In genomic region chr18:77068321-77068841, GRCh38 we compare ENCODE assay signal across 8 cellular contexts.
DNase-seq lines count a peak whose midpoint lies in the region; ATAC-seq and TF ChIP-seq lines count a peak whose summit lies in the region.

No MANE protein-coding gene starts in this region.

- peaks cover 82% of the 10 kb centered on the region for H3K36me3 Mint-ChIP-seq in activated T-helper 17 cell treated with anti-CD3 and anti-CD28 coated beads, Interleukin-2, amount 50 U/mL, for 72 hours (ENCODE audit: low read depth)

- intact Hi-C loops in right cardiac atrium (cut with DNase I), result loop anchor here in 1 of 4 donors (5.0 kb wide), 1 partner anchor 64 kb away; the partner anchor contains the start of gene MBP
- intact Hi-C loops in stomach (cut with DNase I; ENCODE audit: low total_unique reads), result no loop called here

- H3K27ac Mint-ChIP-seq in activated T-helper 17 cell treated with anti-CD3 and anti-CD28 coated beads, Interleukin-2, amount 50 U/mL, for 72 hours, result peak overlapping the region; percentile 100

- H3K4me1 Mint-ChIP-seq in activated T-helper 17 cell treated with anti-CD3 and anti-CD28 coated beads, Interleukin-2, amount 50 U/mL, for 72 hours, result peaks cover 72% of the 10 kb centered on the region

- TF ChIP-seq POLR2A in stomach (IDR thresholded peaks at IDR 0.05), result no peak

- 57% methylated on average over 8 of the region's 8 CpGs for WGBS in right cardiac atrium
- 44 to 71% (median 64%) methylated on average over 8 of the region's 8 CpGs for WGBS in stomach, 5 donors

- H3K27me3 ChIP-seq in right cardiac atrium (ENCODE audit: control insufficient read depth, insufficient read depth) (no peaks in the 10 kb centered on the region), stomach (no peaks in the 10 kb centered on the region)

- H3K9me3 ChIP-seq in right cardiac atrium (ENCODE audit: control insufficient read depth, low read length), result no peaks in the 10 kb centered on the region
- no peaks in the 10 kb centered on the region for H3K9me3 ChIP-seq in stomach

- H3K27ac ChIP-seq in right cardiac atrium (ENCODE audit: low read length) (peak overlapping the region; percentile 82), stomach (peak overlapping the region; percentile 60 to 93 (median 83))

- peaks cover 0 to 18% (median 10%) of the 10 kb centered on the region in 4 donors for H3K36me3 ChIP-seq in stomach

- no peaks in the 10 kb centered on the region for H3K27me3 Mint-ChIP-seq in activated T-helper 17 cell treated with anti-CD3 and anti-CD28 coated beads, Interleukin-2, amount 50 U/mL, for 72 hours

- ATAC-seq in HG03565 (IDR thresholded peaks at IDR 0.05; ENCODE audit: unreplicated experiment) (peak; percentile 26), right cardiac atrium (no peak), HG03457 (IDR thresholded peaks at IDR 0.05; ENCODE audit: unreplicated experiment) (no peak)
- peak; percentile 28 for ATAC-seq in activated T-helper 17 cell treated with anti-CD3 and anti-CD28 coated beads, Interleukin-2, amount 50 U/mL, for 72 hours (replicated peaks)

- no peaks in the 10 kb centered on the region for H3K9me3 Mint-ChIP-seq in activated T-helper 17 cell treated with anti-CD3 and anti-CD28 coated beads, Interleukin-2, amount 50 U/mL, for 72 hours

- TF ChIP-seq CTCF in stomach (IDR thresholded peaks at IDR 0.05), result no peak

- H3K4me1 ChIP-seq in right cardiac atrium (ENCODE audit: control insufficient read depth, insufficient read depth, low read length) (peaks cover 7% of the 10 kb centered on the region), stomach (peaks cover 61 to 97% (median 78%) of the 10 kb centered on the region in 4 donors)

- TF ChIP-seq EP300 in stomach (IDR thresholded peaks at IDR 0.05), result no peak

- DNase-seq in NCI-H748 (lab: John Stamatoyannopoulos, UW; ENCODE audit: unreplicated experiment) (peak; percentile 12), NCI-H748 treated with DMSO at 0.1 percent for 48 hours (lab: John Stamatoyannopoulos, UW) (no peak), right cardiac atrium (no peak), stomach (no peak)
- DNase-seq in effector CD8-positive, alpha-beta T cell (lab: John Stamatoyannopoulos, UW), result no peak

- peak overlapping the region; percentile 88 for H3K4me3 Mint-ChIP-seq in activated T-helper 17 cell treated with anti-CD3 and anti-CD28 coated beads, Interleukin-2, amount 50 U/mL, for 72 hours

- H3K4me3 ChIP-seq in right cardiac atrium (ENCODE audit: low read length), result no peak overlapping the region
- H3K4me3 ChIP-seq in stomach, result no peak overlapping the region

Comparison
In these comparisons a context has a peak if more than half of its experiments do, and no peak if none do; other contexts are left out.
1. ATAC-seq: peak in HG03565 (single experiment) and activated T-helper 17 cell treated with anti-CD3 and anti-CD28 coated beads, Interleukin-2, amount 50 U/mL, for 72 hours (single experiment); none in right cardiac atrium (0 of 2) and HG03457 (single experiment).